Comparison of ENCODE assay signal across 10 cellular contexts in genomic region chr12:102010265-102010994, GRCh38. TPM values are rescaled to one million over a fixed set of nuclear protein-coding genes. Genes with fewer than 3 reads are reported as not detected.
A peak's percentile ranks its signal among the peaks of the same experiment; 100 is the strongest.
DNase-seq lines count a peak whose midpoint lies in the region; ATAC-seq, FAIRE-seq and TF ChIP-seq lines count a peak whose summit lies in the region.
"Had no signal": no experiment of that assay in that cellular context is flagged by ENCODE, and none has a peak within 500 bp of the region (broad histone marks: within the 10 kb centered on the region; RNA-seq: fewer than 3 reads in every experiment).

No MANE protein-coding gene starts in this region.

- TF ChIP-seq CTCF in left ventricle myocardium inferior (IDR thresholded peaks at IDR 0.05; ENCODE audit: borderline replicate concordance) = no peak
- TF ChIP-seq CTCF in foreskin keratinocyte (conservative IDR thresholded peaks at IDR 0.05) = no peak

- FAIRE-seq in GM12891 (lab: Jason Lieb, UNC) = peak; percentile 92

- H3K36me3 Mint-ChIP-seq in dendritic cell treated with granulocyte-macrophage colony-stimulating factor and Interleukin-4, amounts not matched to agents 40 ng/mL and 50 ng/mL, for 4 days (ENCODE audit: low read depth) = peaks cover 36% of the 10 kb centered on the region

- H3K36me3 ChIP-seq in left ventricle myocardium inferior = peaks cover 26% of the 10 kb centered on the region

- H3K4me3 Mint-ChIP-seq in dendritic cell treated with granulocyte-macrophage colony-stimulating factor and Interleukin-4, amounts not matched to agents 40 ng/mL and 50 ng/mL, for 4 days = peak overlapping the region; percentile 4

- no peaks in the 10 kb centered on the region for H3K9me3 Mint-ChIP-seq in dendritic cell treated with granulocyte-macrophage colony-stimulating factor and Interleukin-4, amounts not matched to agents 40 ng/mL and 50 ng/mL, for 4 days

- ATAC-seq in GM21360 (IDR thresholded peaks at IDR 0.05; ENCODE audit: unreplicated experiment) (peak; percentile 78), HG03342 (IDR thresholded peaks at IDR 0.05; ENCODE audit: unreplicated experiment) (peak; percentile 93), foreskin keratinocyte (no peak)

- intact Hi-C loops in dendritic cell treated with granulocyte-macrophage colony-stimulating factor and Interleukin-4, amounts not matched to agents 40 ng/mL and 50 ng/mL, for 4 days (cut with micrococcal nuclease) = no loop called here
- intact Hi-C loops in left ventricle myocardium inferior (cut with micrococcal nuclease) = no loop called here

- peaks cover 8% of the 10 kb centered on the region for H3K4me1 Mint-ChIP-seq in dendritic cell treated with granulocyte-macrophage colony-stimulating factor and Interleukin-4, amounts not matched to agents 40 ng/mL and 50 ng/mL, for 4 days (ENCODE audit: low read depth)

- no peak overlapping the region for H3K27ac Mint-ChIP-seq in dendritic cell treated with granulocyte-macrophage colony-stimulating factor and Interleukin-4, amounts not matched to agents 40 ng/mL and 50 ng/mL, for 4 days

- TF ChIP-seq POLR2A in GM12891 (IDR thresholded peaks at IDR 0.05; ENCODE audit: low read depth, low read length) = no peak

- H3K4me1 ChIP-seq in left ventricle myocardium inferior (no peaks in the 10 kb centered on the region), foreskin keratinocyte (no peaks in the 10 kb centered on the region)
- H3K4me1 ChIP-seq: upper lobe of left lung had no signal

- H3K27me3 ChIP-seq in left ventricle myocardium inferior (ENCODE audit: low read depth) (no peaks in the 10 kb centered on the region), foreskin keratinocyte (no peaks in the 10 kb centered on the region)
- H3K27me3 ChIP-seq: upper lobe of left lung had no signal

- peak; percentile 13 for DNase-seq in GM12891 (ENCODE audit: insufficient read length, low spot score)
- DNase-seq in NCI-H146 treated with DMSO at 0.1 percent for 48 hours (lab: John Stamatoyannopoulos, UW; ENCODE audit: unreplicated experiment) = no peak
- DNase-seq in left ventricle myocardium inferior = no peak
- no peak for DNase-seq in foreskin keratinocyte
- no peak for DNase-seq in AG20443 (ENCODE audit: low spot score)
- DNase-seq: NCI-H526, upper lobe of left lung had no signal

- H3K27ac ChIP-seq in left ventricle myocardium inferior (replicated peaks) (no peak overlapping the region), foreskin keratinocyte (no peak overlapping the region)
- H3K27ac ChIP-seq: upper lobe of left lung had no signal

- H3K4me3 ChIP-seq in left ventricle myocardium inferior = no peak overlapping the region
- H3K4me3 ChIP-seq: upper lobe of left lung had no signal

- no peaks in the 10 kb centered on the region for H3K9me3 ChIP-seq in left ventricle myocardium inferior (replicated peaks)
- H3K9me3 ChIP-seq: upper lobe of left lung had no signal

- H3K27me3 Mint-ChIP-seq in dendritic cell treated with granulocyte-macrophage colony-stimulating factor and Interleukin-4, amounts not matched to agents 40 ng/mL and 50 ng/mL, for 4 days = no peaks in the 10 kb centered on the region

TF ChIP-seq in GM12891, 5 proteins besides CTCF, POLR2A, EP300 and RAD21:
- no peak for TF ChIP-seq PAX5 (IDR thresholded peaks at IDR 0.05; ENCODE audit: insufficient read depth, low read length, severe bottlenecking)
- peak; percentile 54; the same call in 1 of the 2 replicates for TF ChIP-seq TAF1 (IDR thresholded peaks at IDR 0.05; ENCODE audit: low read depth, low read length)
- TF ChIP-seq SPI1 (IDR thresholded peaks at IDR 0.05; ENCODE audit: low read depth, low read length) = peak; percentile 14; the same call in 1 of the 2 replicates
- no peak; the same call in 1 of the 2 replicates for TF ChIP-seq POU2F2 (IDR thresholded peaks at IDR 0.05; ENCODE audit: low read depth, low read length)
- 0 out of 2 replicates have a peak, but pooled peaks have one; percentile 49 for TF ChIP-seq POLR2AphosphoS5 (IDR thresholded peaks at IDR 0.05; ENCODE audit: low read depth, low read length)
TF ChIP-seq in GM12891: peak in this region for 3.

RNA-seq across cellular contexts. Expression of gene WASHC3, which starts 51.4 kb away (rescaled TPM):
- 32.4 TPM for polyA plus RNA-seq in GM12891 (2012; ENCODE audit: low read depth, missing spikeins)
- total RNA-seq in left ventricle myocardium inferior = 37.2 TPM
- 43.6 and 46.5 TPM in 2 replicates for total RNA-seq in foreskin keratinocyte
- polyA plus RNA-seq in foreskin keratinocyte = 52.4 and 57.3 TPM in 2 replicates
